Comparison of ENCODE assay signal across 12 cellular contexts in genomic region chr5:13278148-13278547, GRCh38.
DNase-seq lines count a peak whose midpoint lies in the region; ATAC-seq, FAIRE-seq and TF ChIP-seq lines count a peak whose summit lies in the region.
"Had no signal": no experiment of that assay in that cellular context is flagged by ENCODE, and none has a peak within 500 bp of the region (broad histone marks: within the 10 kb centered on the region; RNA-seq: fewer than 3 reads in every experiment).

No MANE protein-coding gene starts in this region.

- FAIRE-seq in GM12892 (lab: Jason Lieb, UNC): no peak
- FAIRE-seq: HepG2 had no signal

- peak; percentile 11 for DNase-seq in ACHN
- peak; percentile 23 for DNase-seq in NCI-H82 (lab: John Stamatoyannopoulos, UW)
- no peak for DNase-seq in endodermal cell
- no peak for DNase-seq in activated CD8-positive, alpha-beta memory T cell treated with anti-CD3 and anti-CD28 coated beads, Interleukin-2, amount 10 ng/mL, durations not matched to agents 7 days and 5 days
- no peak for DNase-seq in GM12892 (ENCODE audit: insufficient read length)
- no peak for DNase-seq in CD8-positive, alpha-beta T cell
- DNase-seq: activated CD4-positive, CD25-positive, alpha-beta regulatory T cell; activated effector memory CD4-positive, alpha-beta T cell treated with anti-CD3 and anti-CD28 coated beads, Interleukin-2, amount 50 U/mL, for 16 hours; stimulated activated CD4-positive, alpha-beta T cell treated with anti-CD3 and anti-CD28 coated beads, Interleukin-2, amount 100 ng/mL, for 24 hours had no signal

- H3K9ac ChIP-seq in endodermal cell (ENCODE audit: extremely low read depth, low read length, poor library complexity, severe bottlenecking): no peak overlapping the region

- H3K27ac ChIP-seq in endodermal cell (ENCODE audit: low read depth, low read length): no peak overlapping the region
- no peak overlapping the region for H3K27ac ChIP-seq in CD8-positive, alpha-beta T cell (ENCODE audit: low read depth, low read length)

- H3K27me3 ChIP-seq in endodermal cell (ENCODE audit: control insufficient read depth, insufficient read depth, low read length, poor library complexity, severe bottlenecking): no peaks in the 10 kb centered on the region
- H3K27me3 ChIP-seq in CD8-positive, alpha-beta T cell (ENCODE audit: insufficient read depth, low read length): no peaks in the 10 kb centered on the region

- H3K36me3 ChIP-seq in endodermal cell (ENCODE audit: control insufficient read depth, insufficient read depth, low read length): no peaks in the 10 kb centered on the region
- no peaks in the 10 kb centered on the region for H3K36me3 ChIP-seq in CD8-positive, alpha-beta T cell (ENCODE audit: insufficient read depth, low read length)

- in situ Hi-C loops in ACHN (cut with HindIII; ENCODE audit: low pct_ligation_motif_present, low pct_unique_long_range_greater_than_20kb, low sequenced_read_pairs): no loop called here

- ATAC-seq in activated CD8-positive, alpha-beta memory T cell treated with anti-CD3 and anti-CD28 coated beads, Interleukin-2, amount 10 ng/mL, durations not matched to agents 7 days and 5 days: no peak
- ATAC-seq in CD8-positive, alpha-beta T cell: no peak
- ATAC-seq in GM19397 (IDR thresholded peaks at IDR 0.05; ENCODE audit: unreplicated experiment): no peak
- ATAC-seq: HepG2 had no signal

- no peak overlapping the region for H3K27ac Mint-ChIP-seq in endodermal cell
- H3K27ac Mint-ChIP-seq in activated CD8-positive, alpha-beta memory T cell treated with anti-CD3 and anti-CD28 coated beads, Interleukin-2, amount 10 ng/mL, durations not matched to agents 7 days and 5 days: no peak overlapping the region
- no peak overlapping the region for H3K27ac Mint-ChIP-seq in CD8-positive, alpha-beta T cell

- intact Hi-C loops in CD8-positive, alpha-beta T cell (cut with DNase I, micrococcal nuclease): no loop called here

- no peak for TF ChIP-seq POLR2A in GM12892 (IDR thresholded peaks at IDR 0.05; ENCODE audit: low read depth, low read length)

- WGBS in endodermal cell (ENCODE audit: insufficient coverage in 1 of 2, insufficient read length in 1 of 2), 2 experiments: 80 to 97% methylated on average over 1 to 2 of the region's 2 CpGs

- no peaks in the 10 kb centered on the region for H3K36me3 Mint-ChIP-seq in endodermal cell (ENCODE audit: low read depth)
- no peaks in the 10 kb centered on the region for H3K36me3 Mint-ChIP-seq in activated CD8-positive, alpha-beta memory T cell treated with anti-CD3 and anti-CD28 coated beads, Interleukin-2, amount 10 ng/mL, durations not matched to agents 7 days and 5 days
- no peaks in the 10 kb centered on the region for H3K36me3 Mint-ChIP-seq in CD8-positive, alpha-beta T cell

- TF ChIP-seq CTCF in GM12874 (IDR thresholded peaks at IDR 0.05; ENCODE audit: insufficient read depth, low read depth, low read length): peak; percentile 28; the same call in 1 of the 2 replicates
- TF ChIP-seq CTCF in endodermal cell (conservative IDR thresholded peaks at IDR 0.05): peak; percentile 71
- TF ChIP-seq CTCF in CD8-positive, alpha-beta T cell (IDR thresholded peaks at IDR 0.05): no peak

- no peaks in the 10 kb centered on the region for H3K9me3 ChIP-seq in endodermal cell (ENCODE audit: control insufficient read depth, low read length)
- H3K9me3 ChIP-seq in CD8-positive, alpha-beta T cell (ENCODE audit: low read length): no peaks in the 10 kb centered on the region

- CTCF ChIA-PET in activated CD8-positive, alpha-beta memory T cell treated with anti-CD3 and anti-CD28 coated beads, Interleukin-2, amount 10 ng/mL, durations not matched to agents 7 days and 5 days (lab: Charles Lee): interaction anchor here (0.7 kb wide), 1 partner anchor 20 kb away, joined by 3 read pairs; no protein-coding TSS in a partner anchor
- CTCF ChIA-PET in CD8-positive, alpha-beta T cell (lab: Charles Lee): no interaction called here

- no peaks in the 10 kb centered on the region for H3K9me3 Mint-ChIP-seq in endodermal cell
- H3K9me3 Mint-ChIP-seq in activated CD8-positive, alpha-beta memory T cell treated with anti-CD3 and anti-CD28 coated beads, Interleukin-2, amount 10 ng/mL, durations not matched to agents 7 days and 5 days (ENCODE audit: low read depth): peaks cover 5% of the 10 kb centered on the region
- H3K9me3 Mint-ChIP-seq in CD8-positive, alpha-beta T cell: peaks cover 8% of the 10 kb centered on the region

- no peaks in the 10 kb centered on the region for H3K4me1 Mint-ChIP-seq in endodermal cell
- no peaks in the 10 kb centered on the region for H3K4me1 Mint-ChIP-seq in activated CD8-positive, alpha-beta memory T cell treated with anti-CD3 and anti-CD28 coated beads, Interleukin-2, amount 10 ng/mL, durations not matched to agents 7 days and 5 days
- no peaks in the 10 kb centered on the region for H3K4me1 Mint-ChIP-seq in CD8-positive, alpha-beta T cell (ENCODE audit: low read depth)

- H3K4me3 ChIP-seq in endodermal cell (ENCODE audit: low read length): no peak overlapping the region
- no peak overlapping the region for H3K4me3 ChIP-seq in CD8-positive, alpha-beta T cell (ENCODE audit: low read depth, low read length)

- no peak overlapping the region for H3K4me3 Mint-ChIP-seq in endodermal cell
- no peak overlapping the region for H3K4me3 Mint-ChIP-seq in activated CD8-positive, alpha-beta memory T cell treated with anti-CD3 and anti-CD28 coated beads, Interleukin-2, amount 10 ng/mL, durations not matched to agents 7 days and 5 days
- no peak overlapping the region for H3K4me3 Mint-ChIP-seq in CD8-positive, alpha-beta T cell

- no peaks in the 10 kb centered on the region for H3K4me1 ChIP-seq in endodermal cell (ENCODE audit: control insufficient read depth, insufficient read depth, low read length)
- no peaks in the 10 kb centered on the region for H3K4me1 ChIP-seq in CD8-positive, alpha-beta T cell (ENCODE audit: insufficient read depth, low read length)

- H3K27me3 Mint-ChIP-seq in endodermal cell (ENCODE audit: insufficient read depth): no peaks in the 10 kb centered on the region
- no peaks in the 10 kb centered on the region for H3K27me3 Mint-ChIP-seq in activated CD8-positive, alpha-beta memory T cell treated with anti-CD3 and anti-CD28 coated beads, Interleukin-2, amount 10 ng/mL, durations not matched to agents 7 days and 5 days
- no peaks in the 10 kb centered on the region for H3K27me3 Mint-ChIP-seq in CD8-positive, alpha-beta T cell (ENCODE audit: low read depth)

- POLR2A ChIA-PET in CD8-positive, alpha-beta T cell (lab: Charles Lee): no interaction called here

Comparison
In these comparisons a context has a peak if more than half of its experiments do, and no peak if none do; other contexts are left out.
1. DNase-seq: peak in ACHN (single experiment) and NCI-H82 (single experiment); none in endodermal cell (single experiment), activated CD8-positive, alpha-beta memory T cell treated with anti-CD3 and anti-CD28 coated beads, Interleukin-2, amount 10 ng/mL, durations not matched to agents 7 days and 5 days (single experiment), GM12892 (single experiment) and CD8-positive, alpha-beta T cell (0 of 7).